8 cellular contexts compared by ENCODE assay signal in genomic region chr14:97177016-97177415, GRCh38.
DNase-seq lines count a peak whose midpoint lies in the region; ATAC-seq and TF ChIP-seq lines count a peak whose summit lies in the region.

No MANE protein-coding gene starts in this region.

- DNase-seq in activated CD4-positive, alpha-beta T cell treated with anti-CD3 and anti-CD28 coated beads for 36 hours: peak; percentile 46
- DNase-seq in activated CD4-positive, alpha-beta T cell treated with anti-CD3 and anti-CD28 coated beads for 1 hour: no peak
- DNase-seq in NCI-H1092 (lab: John Stamatoyannopoulos, UW): peak; percentile 18
- DNase-seq in activated CD4-positive, alpha-beta memory T cell treated with anti-CD3 and anti-CD28 coated beads, Interleukin-2, amount 10 ng/mL, durations not matched to agents 7 days and 5 days: peak; percentile 45
- peak; percentile 39 for DNase-seq in neural progenitor cell (ENCODE audit: low spot score)
- no peak for DNase-seq in NCI-H446 treated with DMSO at 0.1 percent for 48 hours (lab: John Stamatoyannopoulos, UW)

- intact Hi-C loops in activated CD4-positive, alpha-beta T cell treated with anti-CD3 and anti-CD28 coated beads for 36 hours (cut with DNase I, micrococcal nuclease): loop anchor here in 1 of 2 experiments (5.0 kb wide), 1 partner anchor 230 kb away; no protein-coding TSS in a partner anchor

- no peaks in the 10 kb centered on the region for H3K27me3 Mint-ChIP-seq in activated CD4-positive, alpha-beta T cell treated with anti-CD3 and anti-CD28 coated beads for 36 hours
- H3K27me3 Mint-ChIP-seq in activated CD4-positive, alpha-beta memory T cell treated with anti-CD3 and anti-CD28 coated beads, Interleukin-2, amount 10 ng/mL, durations not matched to agents 7 days and 5 days: no peaks in the 10 kb centered on the region
- H3K27me3 Mint-ChIP-seq in neural progenitor cell (ENCODE audit: insufficient read depth, low read depth): peaks cover 7% of the 10 kb centered on the region

- no peak overlapping the region for H2AFZ ChIP-seq in neural progenitor cell (replicated peaks)

- TF ChIP-seq CTCF in neural progenitor cell (IDR thresholded peaks at IDR 0.05): peak; percentile 42

- H3K27ac ChIP-seq in neural progenitor cell: no peak overlapping the region

- H3K4me2 ChIP-seq in neural progenitor cell: no peak overlapping the region

- POLR2A ChIA-PET in activated CD4-positive, alpha-beta T cell treated with anti-CD3 and anti-CD28 coated beads for 36 hours (lab: Charles Lee): no interaction called here
- POLR2A ChIA-PET in activated CD4-positive, alpha-beta memory T cell treated with anti-CD3 and anti-CD28 coated beads, Interleukin-2, amount 10 ng/mL, durations not matched to agents 7 days and 5 days (lab: Charles Lee): no interaction called here

- H3K79me2 ChIP-seq in neural progenitor cell (ENCODE audit: low read depth): no peaks in the 10 kb centered on the region

- peaks cover 3% of the 10 kb centered on the region for H3K36me3 Mint-ChIP-seq in activated CD4-positive, alpha-beta T cell treated with anti-CD3 and anti-CD28 coated beads for 36 hours (ENCODE audit: low read depth)
- H3K36me3 Mint-ChIP-seq in activated CD4-positive, alpha-beta memory T cell treated with anti-CD3 and anti-CD28 coated beads, Interleukin-2, amount 10 ng/mL, durations not matched to agents 7 days and 5 days (ENCODE audit: low read depth): peaks cover 5% of the 10 kb centered on the region
- H3K36me3 Mint-ChIP-seq in neural progenitor cell: no peaks in the 10 kb centered on the region

- peaks cover 5% of the 10 kb centered on the region for H3K9me3 Mint-ChIP-seq in activated CD4-positive, alpha-beta T cell treated with anti-CD3 and anti-CD28 coated beads for 36 hours (ENCODE audit: low read depth)
- H3K9me3 Mint-ChIP-seq in activated CD4-positive, alpha-beta memory T cell treated with anti-CD3 and anti-CD28 coated beads, Interleukin-2, amount 10 ng/mL, durations not matched to agents 7 days and 5 days: peaks cover 8% of the 10 kb centered on the region
- H3K9me3 Mint-ChIP-seq in neural progenitor cell: peaks cover 5% of the 10 kb centered on the region

- no peak overlapping the region for H3K4me3 ChIP-seq in neural progenitor cell

- ATAC-seq in activated CD4-positive, alpha-beta T cell treated with anti-CD3 and anti-CD28 coated beads for 36 hours: peak; percentile 25
- ATAC-seq in HG02840 (IDR thresholded peaks at IDR 0.05; ENCODE audit: low FRiP score, unreplicated experiment): no peak
- ATAC-seq in HG03196 (IDR thresholded peaks at IDR 0.05; ENCODE audit: unreplicated experiment): no peak

- CTCF ChIA-PET in activated CD4-positive, alpha-beta T cell treated with anti-CD3 and anti-CD28 coated beads for 36 hours (lab: Charles Lee): interaction anchor here (0.6 to 0.9 kb wide), 3 partner anchors 22 to 219 kb away, joined by 3 read pairs; no protein-coding TSS in a partner anchor
- CTCF ChIA-PET in activated CD4-positive, alpha-beta memory T cell treated with anti-CD3 and anti-CD28 coated beads, Interleukin-2, amount 10 ng/mL, durations not matched to agents 7 days and 5 days (lab: Charles Lee): interaction anchor here (1.6 kb wide), 1 partner anchor 12 kb away, joined by 4 read pairs; no protein-coding TSS in a partner anchor

- no peak overlapping the region for H3K4me3 Mint-ChIP-seq in activated CD4-positive, alpha-beta T cell treated with anti-CD3 and anti-CD28 coated beads for 36 hours
- H3K4me3 Mint-ChIP-seq in activated CD4-positive, alpha-beta memory T cell treated with anti-CD3 and anti-CD28 coated beads, Interleukin-2, amount 10 ng/mL, durations not matched to agents 7 days and 5 days: no peak overlapping the region
- H3K4me3 Mint-ChIP-seq in neural progenitor cell: no peak overlapping the region

- peaks cover 34% of the 10 kb centered on the region for H3K4me1 Mint-ChIP-seq in activated CD4-positive, alpha-beta T cell treated with anti-CD3 and anti-CD28 coated beads for 36 hours
- peaks cover 29% of the 10 kb centered on the region for H3K4me1 Mint-ChIP-seq in activated CD4-positive, alpha-beta memory T cell treated with anti-CD3 and anti-CD28 coated beads, Interleukin-2, amount 10 ng/mL, durations not matched to agents 7 days and 5 days
- no peaks in the 10 kb centered on the region for H3K4me1 Mint-ChIP-seq in neural progenitor cell

- no peak overlapping the region for H3K9ac ChIP-seq in neural progenitor cell

- no peaks in the 10 kb centered on the region for H3K27me3 ChIP-seq in neural progenitor cell

- H3K36me3 ChIP-seq in neural progenitor cell: no peaks in the 10 kb centered on the region

- no peaks in the 10 kb centered on the region for H4K20me1 ChIP-seq in neural progenitor cell (ENCODE audit: low read depth)

- H3K27ac Mint-ChIP-seq in activated CD4-positive, alpha-beta T cell treated with anti-CD3 and anti-CD28 coated beads for 36 hours: peak overlapping the region; percentile 34
- H3K27ac Mint-ChIP-seq in activated CD4-positive, alpha-beta memory T cell treated with anti-CD3 and anti-CD28 coated beads, Interleukin-2, amount 10 ng/mL, durations not matched to agents 7 days and 5 days: no peak overlapping the region
- H3K27ac Mint-ChIP-seq in neural progenitor cell: no peak overlapping the region

- peaks cover 10% of the 10 kb centered on the region for H3F3A ChIP-seq in neural progenitor cell (ENCODE audit: low read depth)

- H3K4me1 ChIP-seq in neural progenitor cell: no peaks in the 10 kb centered on the region

- H3K9me3 ChIP-seq in neural progenitor cell (ENCODE audit: low read depth): no peaks in the 10 kb centered on the region

Comparison
In these comparisons a context has a peak if more than half of its experiments do, and no peak if none do; other contexts are left out.
1. DNase-seq: peak in activated CD4-positive, alpha-beta T cell treated with anti-CD3 and anti-CD28 coated beads for 36 hours (single experiment), NCI-H1092 (single experiment), activated CD4-positive, alpha-beta memory T cell treated with anti-CD3 and anti-CD28 coated beads, Interleukin-2, amount 10 ng/mL, durations not matched to agents 7 days and 5 days (single experiment) and neural progenitor cell (single experiment); none in activated CD4-positive, alpha-beta T cell treated with anti-CD3 and anti-CD28 coated beads for 1 hour (single experiment) and NCI-H446 treated with DMSO at 0.1 percent for 48 hours (single experiment).